ENCODE assay signal across 8 cellular contexts in genomic region chr17:77372444-77373297, GRCh38.
A peak's percentile ranks its signal among the peaks of the same experiment; 100 is the strongest.
DNase-seq lines count a peak whose midpoint lies in the region; ATAC-seq and TF ChIP-seq lines count a peak whose summit lies in the region.

No MANE protein-coding gene starts in this region.

- H3K27ac ChIP-seq in CD4-positive, alpha-beta T cell (ENCODE audit: low read depth, low read length), result peak overlapping the region; percentile 60
- H3K27ac ChIP-seq in left lung, result peak overlapping the region; percentile 87 to 92

- peak in 9 of 10 experiments; percentile 30 to 69 (median 52) for DNase-seq in CD4-positive, alpha-beta T cell
- DNase-seq in NAMALWA (ENCODE audit: low spot score) (peak; percentile 72), left lung (peak; percentile 83 to 94), foreskin melanocyte (no peak)
- peak; percentile 50 to 51 for DNase-seq in stimulated activated CD4-positive, alpha-beta T cell treated with anti-CD3 and anti-CD28 coated beads, Interleukin-4, amount 100 ng/mL, for 4 hours

- intact Hi-C loops in CD4-positive, alpha-beta T cell (cut with DNase I, micrococcal nuclease), result loop anchor here (5.0 kb wide), 2 partner anchors 35 to 90 kb away; no protein-coding TSS in a partner anchor
- intact Hi-C loops in dendritic cell treated with granulocyte-macrophage colony-stimulating factor and Interleukin-4, amounts not matched to agents 40 ng/mL and 50 ng/mL, for 4 days (cut with micrococcal nuclease), result loop anchor here (5.0 to 10.0 kb wide), 2 partner anchors 40 to 52 kb away; no protein-coding TSS in a partner anchor
- intact Hi-C loops in left lung (cut with DNase I), result no loop called here

- H3K27me3 ChIP-seq in CD4-positive, alpha-beta T cell (ENCODE audit: control insufficient read depth, insufficient read depth, low read length), result no peaks in the 10 kb centered on the region
- H3K27me3 ChIP-seq in left lung, result peaks cover 0 to 4% of the 10 kb centered on the region in 2 donors

- peaks cover 55 to 82% of the 10 kb centered on the region in 2 donors for H3K4me1 ChIP-seq in left lung

- H3K4me1 Mint-ChIP-seq in CD4-positive, alpha-beta T cell (ENCODE audit: low read depth), result peaks cover 75% of the 10 kb centered on the region
- H3K4me1 Mint-ChIP-seq in dendritic cell treated with granulocyte-macrophage colony-stimulating factor and Interleukin-4, amounts not matched to agents 40 ng/mL and 50 ng/mL, for 4 days (ENCODE audit: low read depth), result peaks cover 83% of the 10 kb centered on the region

- H3K36me3 ChIP-seq in left lung, result no peaks in the 10 kb centered on the region

- H3K36me3 Mint-ChIP-seq in CD4-positive, alpha-beta T cell (ENCODE audit: low read depth), result peaks cover 29% of the 10 kb centered on the region
- H3K36me3 Mint-ChIP-seq in dendritic cell treated with granulocyte-macrophage colony-stimulating factor and Interleukin-4, amounts not matched to agents 40 ng/mL and 50 ng/mL, for 4 days (ENCODE audit: low read depth), result peaks cover 35% of the 10 kb centered on the region

- no peaks in the 10 kb centered on the region for H3K9me3 Mint-ChIP-seq in CD4-positive, alpha-beta T cell
- no peaks in the 10 kb centered on the region for H3K9me3 Mint-ChIP-seq in dendritic cell treated with granulocyte-macrophage colony-stimulating factor and Interleukin-4, amounts not matched to agents 40 ng/mL and 50 ng/mL, for 4 days

- peak; percentile 25 for ATAC-seq in CD4-positive, alpha-beta T cell (ENCODE audit: poor library complexity)
- ATAC-seq in GM21447 (IDR thresholded peaks at IDR 0.05; ENCODE audit: unreplicated experiment) (peak; percentile 52), left lung (peak; percentile 54)
- peak; percentile 24 to 27 for ATAC-seq in activated CD4-positive, CD25-positive, alpha-beta regulatory T cell treated with anti-CD3 and anti-CD28 coated beads, Interleukin-2, amount 50 U/mL, for 24 hours

- H3K4me3 Mint-ChIP-seq in CD4-positive, alpha-beta T cell, result peak overlapping the region; percentile 93
- H3K4me3 Mint-ChIP-seq in dendritic cell treated with granulocyte-macrophage colony-stimulating factor and Interleukin-4, amounts not matched to agents 40 ng/mL and 50 ng/mL, for 4 days, result peak overlapping the region; percentile 70

- CTCF ChIA-PET in CD4-positive, alpha-beta T cell (lab: Charles Lee), result interaction anchor here (1.0 to 6.9 kb wide), 3 partner anchors 27 to 40 kb away, joined by 3 to 40 read pairs (median 20); no protein-coding TSS in a partner anchor

- H3K27ac Mint-ChIP-seq in CD4-positive, alpha-beta T cell, result peak overlapping the region; percentile 91
- peak overlapping the region; percentile 58 for H3K27ac Mint-ChIP-seq in dendritic cell treated with granulocyte-macrophage colony-stimulating factor and Interleukin-4, amounts not matched to agents 40 ng/mL and 50 ng/mL, for 4 days

- POLR2A ChIA-PET in CD4-positive, alpha-beta T cell (lab: Charles Lee), result interaction anchor here (0.5 to 6.1 kb wide), 22 partner anchors 10 to 1020 kb away, joined by 3 to 91 read pairs (median 6); no protein-coding TSS in a partner anchor

- no peaks in the 10 kb centered on the region for H3K9me3 ChIP-seq in CD4-positive, alpha-beta T cell (ENCODE audit: control insufficient read depth, low read length)
- no peaks in the 10 kb centered on the region for H3K9me3 ChIP-seq in left lung

- peak overlapping the region; percentile 61 to 72 for H3K4me3 ChIP-seq in left lung

- no peaks in the 10 kb centered on the region for H3K27me3 Mint-ChIP-seq in CD4-positive, alpha-beta T cell
- H3K27me3 Mint-ChIP-seq in dendritic cell treated with granulocyte-macrophage colony-stimulating factor and Interleukin-4, amounts not matched to agents 40 ng/mL and 50 ng/mL, for 4 days, result no peaks in the 10 kb centered on the region

- TF ChIP-seq CTCF in CD4-positive, alpha-beta T cell (IDR thresholded peaks at IDR 0.05), result no peak
- TF ChIP-seq CTCF in left lung (IDR thresholded peaks at IDR 0.05), result no peak

Comparison
In these comparisons a context has a peak if more than half of its experiments do, and no peak if none do; other contexts are left out.
1. intact Hi-C loops: an anchor here in CD4-positive, alpha-beta T cell (5.0 kb wide) and dendritic cell treated with granulocyte-macrophage colony-stimulating factor and Interleukin-4, amounts not matched to agents 40 ng/mL and 50 ng/mL, for 4 days (5.0 to 10.0 kb wide); none called in left lung.